In the genomic region with DNA sequence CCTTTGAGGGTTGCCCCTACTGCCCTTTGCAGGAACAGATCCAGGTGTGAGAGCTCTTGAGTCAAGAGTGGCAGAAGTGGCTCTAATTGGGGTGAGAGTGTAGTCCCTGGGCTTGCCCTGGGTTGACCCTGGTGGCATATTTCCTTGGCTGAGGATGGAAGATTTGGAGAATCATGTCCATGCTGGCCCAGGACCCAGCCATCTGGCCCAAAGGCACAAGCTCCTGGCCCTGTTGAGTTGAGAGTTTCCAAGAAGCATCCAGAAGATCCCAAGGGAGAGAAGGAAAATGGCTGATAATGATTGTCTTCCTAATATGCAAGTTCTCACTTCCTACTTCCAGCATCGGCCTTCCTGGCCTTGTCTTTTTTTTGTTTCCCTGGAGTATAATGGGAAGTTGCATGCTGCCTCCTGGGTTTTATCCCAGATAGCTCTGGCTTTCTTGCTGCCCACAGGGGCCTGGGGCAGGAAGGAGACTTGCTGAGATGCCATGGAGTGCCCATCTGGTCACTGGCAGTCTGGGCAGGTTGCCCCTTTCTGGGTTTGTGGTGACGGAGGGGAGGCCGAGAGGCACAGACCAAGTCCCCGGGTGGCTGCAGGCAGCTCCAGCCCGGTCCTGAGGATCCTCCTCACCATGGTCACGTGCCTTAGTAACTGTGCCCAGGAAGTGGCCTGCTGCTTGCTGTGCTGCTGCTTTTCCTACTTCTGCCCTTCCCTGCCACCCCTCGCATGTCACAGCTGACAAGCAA, we compare ENCODE assay signal across 8 cellular contexts. TPM values are rescaled to one million over a fixed set of nuclear protein-coding genes. Genes with fewer than 3 reads are reported as not detected.
DNase-seq lines count a peak whose midpoint lies in the region; ATAC-seq lines count a peak whose summit lies in the region.

No MANE protein-coding gene starts in this region.

- H3K4me3 ChIP-seq in urinary bladder (ENCODE audit: low read depth, low read length): no peak overlapping the region

- peak overlapping the region; percentile 28 for H3K27ac Mint-ChIP-seq in activated naive CD8-positive, alpha-beta T cell
- H3K27ac Mint-ChIP-seq in activated naive CD8-positive, alpha-beta T cell treated with anti-CD3 and anti-CD28 coated beads, Interleukin-2, amount 50 U/mL, for 24 hours: no peak overlapping the region

- H3K4me1 ChIP-seq in urinary bladder (ENCODE audit: insufficient read depth): peaks cover 2% of the 10 kb centered on the region

- H3K4me3 Mint-ChIP-seq in activated naive CD8-positive, alpha-beta T cell: no peak overlapping the region
- no peak overlapping the region for H3K4me3 Mint-ChIP-seq in activated naive CD8-positive, alpha-beta T cell treated with anti-CD3 and anti-CD28 coated beads, Interleukin-2, amount 50 U/mL, for 24 hours

- H3K27me3 Mint-ChIP-seq in activated naive CD8-positive, alpha-beta T cell: no peaks in the 10 kb centered on the region
- no peaks in the 10 kb centered on the region for H3K27me3 Mint-ChIP-seq in activated naive CD8-positive, alpha-beta T cell treated with anti-CD3 and anti-CD28 coated beads, Interleukin-2, amount 50 U/mL, for 24 hours

- no peaks in the 10 kb centered on the region for H3K9me3 Mint-ChIP-seq in activated naive CD8-positive, alpha-beta T cell (ENCODE audit: low read depth)
- no peaks in the 10 kb centered on the region for H3K9me3 Mint-ChIP-seq in activated naive CD8-positive, alpha-beta T cell treated with anti-CD3 and anti-CD28 coated beads, Interleukin-2, amount 50 U/mL, for 24 hours

- ATAC-seq in activated naive CD8-positive, alpha-beta T cell treated with anti-CD3 and anti-CD28 coated beads, Interleukin-2, amount 50 U/mL, for 24 hours: no peak
- no peak for ATAC-seq in GM21528 (IDR thresholded peaks at IDR 0.05; ENCODE audit: low FRiP score, unreplicated experiment)

- 55% methylated on average over 7 of the region's 7 CpGs for WGBS in urinary bladder

- peak overlapping the region; percentile 77 for H3K27ac ChIP-seq in caudate nucleus (ENCODE audit: low read depth, low read length)
- H3K27ac ChIP-seq in urinary bladder (ENCODE audit: low read depth): peak overlapping the region; percentile 44

- peaks cover 32% of the 10 kb centered on the region for H3K4me1 Mint-ChIP-seq in activated naive CD8-positive, alpha-beta T cell (ENCODE audit: low read depth)
- H3K4me1 Mint-ChIP-seq in activated naive CD8-positive, alpha-beta T cell treated with anti-CD3 and anti-CD28 coated beads, Interleukin-2, amount 50 U/mL, for 24 hours: peaks cover 34% of the 10 kb centered on the region

- DNase-seq in activated naive CD8-positive, alpha-beta T cell treated with anti-CD3 and anti-CD28 coated beads, Interleukin-2, amount 50 U/mL, for 24 hours: no peak
- peak in 30 of 61 donors; percentile 14 to 88 (median 38) for DNase-seq in caudate nucleus (lab: John Stamatoyannopoulos, UW)
- peak; percentile 44 for DNase-seq in mucosa of gallbladder (ENCODE audit: low spot score)
- DNase-seq in stimulated activated CD4-positive, alpha-beta T cell treated with anti-CD3 and anti-CD28 coated beads, Interleukin-4, amount 100 ng/mL, for 24 hours: no peak
- no peak for DNase-seq in NCI-H146 treated with DMSO at 0.1 percent for 48 hours (lab: John Stamatoyannopoulos, UW; ENCODE audit: unreplicated experiment)

- H3K36me3 ChIP-seq in urinary bladder (ENCODE audit: insufficient read depth): no peaks in the 10 kb centered on the region

- peaks cover 10% of the 10 kb centered on the region for H3K36me3 Mint-ChIP-seq in activated naive CD8-positive, alpha-beta T cell
- H3K36me3 Mint-ChIP-seq in activated naive CD8-positive, alpha-beta T cell treated with anti-CD3 and anti-CD28 coated beads, Interleukin-2, amount 50 U/mL, for 24 hours (ENCODE audit: low read depth): peaks cover 26% of the 10 kb centered on the region

RNA-seq across cellular contexts. Expression of gene SRSF5, which starts 55.3 kb away (rescaled TPM):
- total RNA-seq in mucosa of gallbladder (343 TPM), urinary bladder (180 TPM)
- 450 TPM for polyA plus RNA-seq in urinary bladder
